In the genomic region with DNA sequence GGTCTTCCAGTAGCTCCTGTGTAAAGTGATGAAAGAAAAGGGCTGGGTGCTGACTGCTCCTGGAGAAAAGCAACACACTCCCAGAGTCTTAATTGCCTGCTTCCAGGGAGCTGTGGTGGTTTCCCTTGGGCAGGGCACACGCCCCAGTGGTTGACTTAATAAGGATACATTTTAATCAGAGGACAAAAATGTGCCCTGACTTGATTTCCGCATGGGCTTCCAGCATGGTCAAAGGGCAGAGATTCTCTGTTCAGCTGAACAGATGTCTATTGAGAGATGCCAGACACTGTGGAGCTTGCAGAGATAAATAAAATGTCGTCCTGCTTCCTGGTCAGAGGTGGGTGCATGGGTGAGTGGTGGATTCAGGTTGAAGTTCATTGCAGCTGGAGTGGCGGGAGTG, we compare ENCODE assay signal across 24 cellular contexts. TPM values are rescaled to one million over a fixed set of nuclear protein-coding genes. Genes with fewer than 3 reads are reported as not detected.
A peak's percentile ranks its signal among the peaks of the same experiment; 100 is the strongest.
DNase-seq lines count a peak whose midpoint lies in the region; ATAC-seq and TF ChIP-seq lines count a peak whose summit lies in the region.
"Had no signal": no experiment of that assay in that cellular context is flagged by ENCODE, and none has a peak within 500 bp of the region (broad histone marks: within the 10 kb centered on the region; RNA-seq: fewer than 3 reads in every experiment).

No MANE protein-coding gene starts in this region.

- no peaks in the 10 kb centered on the region for H3K79me2 ChIP-seq in smooth muscle cell (ENCODE audit: low read depth)

- H3K4me1 Mint-ChIP-seq in MCF 10A (ENCODE audit: insufficient read depth, unreplicated experiment), result peaks cover 24% of the 10 kb centered on the region
- H3K4me1 Mint-ChIP-seq: neural crest cell had no signal

- ATAC-seq in GM21381 (IDR thresholded peaks at IDR 0.05; ENCODE audit: unreplicated experiment), result no peak
- ATAC-seq in GM18520 (IDR thresholded peaks at IDR 0.05; ENCODE audit: unreplicated experiment), result no peak
- ATAC-seq: Right ventricle myocardium inferior had no signal

- H3K36me3 ChIP-seq in sigmoid colon (peaks cover 0 to 12% (median 0%) of the 10 kb centered on the region in 4 donors), smooth muscle cell (ENCODE audit: low read depth) (no peaks in the 10 kb centered on the region)
- H3K36me3 ChIP-seq: prostate gland had no signal

- DNase-seq in LoVo (ENCODE audit: low spot score) (peak; percentile 60), MCF 10A (ENCODE audit: unreplicated experiment) (no peak), islet precursor cell (peak; percentile 23), sigmoid colon (peak; percentile 21), smooth muscle cell (lab: John Stamatoyannopoulos, UW; ENCODE audit: unreplicated experiment) (no peak), NCI-H524 (lab: John Stamatoyannopoulos, UW) (no peak)
- DNase-seq: activated CD4-positive, alpha-beta T cell treated with anti-CD3 and anti-CD28 coated beads, Interleukin-2, amount 50 U/mL, for 48 hours; activated naive CD4-positive, alpha-beta T cell; activated T-cell treated with anti-CD3 and anti-CD28 coated beads for 4 hours; amygdala; caudate nucleus; COR-L47; erythroblast; HFFc6; NCI-H1436; NCI-H2171; NCI-H526 had no signal

- POLR2A ChIA-PET in MCF 10A (lab: Yijun Ruan, JAX), result interaction anchor here (0.7 to 1.1 kb wide), 2 partner anchors 15 to 240 kb away, joined by 3 read pairs; no protein-coding TSS in a partner anchor

- H3K27me3 Mint-ChIP-seq in MCF 10A (ENCODE audit: insufficient read depth, unreplicated experiment), result no peaks in the 10 kb centered on the region

- H2AFZ ChIP-seq in smooth muscle cell (ENCODE audit: low read depth), result no peak overlapping the region

- intact Hi-C loops in MCF 10A (cut with micrococcal nuclease) (no loop called here), sigmoid colon (cut with DNase I) (no loop called here)

- peaks cover 0 to 25% (median 18%) of the 10 kb centered on the region in 4 donors for H3K4me1 ChIP-seq in sigmoid colon
- peaks cover 5% of the 10 kb centered on the region for H3K4me1 ChIP-seq in smooth muscle cell (ENCODE audit: low read depth)
- H3K4me1 ChIP-seq: prostate gland had no signal

- CTCF ChIA-PET in MCF 10A (lab: Yijun Ruan, JAX), result interaction anchor here (0.5 to 11.0 kb wide), 12 partner anchors 10 to 782 kb away, joined by 3 to 174 read pairs (median 4); no protein-coding TSS in a partner anchor

- peaks cover 11% of the 10 kb centered on the region for H3K36me3 Mint-ChIP-seq in MCF 10A (ENCODE audit: insufficient read depth, unreplicated experiment)

- H3K27ac Mint-ChIP-seq in MCF 10A (ENCODE audit: low read depth, unreplicated experiment), result peak overlapping the region; percentile 17
- H3K27ac Mint-ChIP-seq: HFFc6, mesothelial cell of epicardium had no signal

- H4K20me1 ChIP-seq in smooth muscle cell (ENCODE audit: low read depth), result peaks cover 18% of the 10 kb centered on the region

- H3K4me3 Mint-ChIP-seq in MCF 10A (ENCODE audit: unreplicated experiment), result no peak overlapping the region
- H3K4me3 Mint-ChIP-seq: HFFc6, mesothelial cell of epicardium, neural crest cell had no signal

- H3K9me3 Mint-ChIP-seq in MCF 10A (ENCODE audit: unreplicated experiment), result no peaks in the 10 kb centered on the region
- H3K9me3 Mint-ChIP-seq: HFFc6, mesothelial cell of epicardium, neural crest cell had no signal

- H3K27ac ChIP-seq in sigmoid colon (no peak overlapping the region), smooth muscle cell (ENCODE audit: low read depth) (no peak overlapping the region)
- H3K27ac ChIP-seq: dorsolateral prefrontal cortex, prostate gland had no signal

- BruUV-seq in MCF 10A (replicated peaks; lab: Mats Ljungman, UMichigan), result no TSS peak

- 13 to 57% methylated on average over 4 of the region's 4 CpGs for WGBS in sigmoid colon, 2 donors
- 67% methylated on average over 4 of the region's 4 CpGs for WGBS in smooth muscle cell (ENCODE audit: low lambda C conversion rate)

- no peaks in the 10 kb centered on the region for H3K27me3 ChIP-seq in sigmoid colon
- H3K27me3 ChIP-seq in smooth muscle cell (ENCODE audit: low read depth), result no peaks in the 10 kb centered on the region
- H3K27me3 ChIP-seq: dorsolateral prefrontal cortex had no signal

- no peak overlapping the region for H3K9ac ChIP-seq in smooth muscle cell (ENCODE audit: low read depth)

- H3F3A ChIP-seq in smooth muscle cell (ENCODE audit: low read depth), result no peaks in the 10 kb centered on the region

- H3K4me3 ChIP-seq in sigmoid colon (no peak overlapping the region), smooth muscle cell (no peak overlapping the region)
- H3K4me3 ChIP-seq: dorsolateral prefrontal cortex, prostate gland had no signal

- no peak overlapping the region for H3K4me2 ChIP-seq in smooth muscle cell

- no peak for TF ChIP-seq POLR2A in sigmoid colon (IDR thresholded peaks at IDR 0.05)

- TF ChIP-seq EP300 in sigmoid colon (IDR thresholded peaks at IDR 0.05), result no peak

- H3K9me3 ChIP-seq in sigmoid colon (no peaks in the 10 kb centered on the region), smooth muscle cell (replicated peaks; ENCODE audit: low read depth) (no peaks in the 10 kb centered on the region)
- H3K9me3 ChIP-seq: prostate gland had no signal

- TF ChIP-seq CTCF in MCF 10A (IDR thresholded peaks at IDR 0.05; ENCODE audit: unreplicated experiment) (no peak), sigmoid colon (IDR thresholded peaks at IDR 0.05) (no peak), smooth muscle cell (IDR thresholded peaks at IDR 0.05; ENCODE audit: borderline replicate concordance, insufficient read depth, poor library complexity, severe bottlenecking) (no peak)

RNA-seq across cellular contexts. Expression of gene QSOX1, which starts 15.9 kb away (rescaled TPM):
- total RNA-seq in MCF 10A (2022) (309 and 464 TPM in 2 replicates), sigmoid colon (100 to 1,000 TPM in 1 of 4 donors, 10 to 100 TPM in 3; 64.5 to 102 (median 78.9) TPM), smooth muscle cell (71.5 and 74.2 TPM in 2 replicates)
- polyA plus RNA-seq in sigmoid colon (100 to 1,000 TPM in 1 of 3 donors, 10 to 100 TPM in 2; 26.4 to 175 (median 27.7) TPM), smooth muscle cell (75.8 and 91.2 TPM in 2 replicates)

RNA-seq across cellular contexts. Expression of gene LHX4, which starts 59.5 kb away (rescaled TPM):
- 0.07 TPM in 1 of 2 replicates, not detected in the other for total RNA-seq in MCF 10A (2022)
- not detected for total RNA-seq in sigmoid colon
- polyA plus RNA-seq in sigmoid colon, result under 1 TPM; 0.44 to 0.92 (median 0.60) TPM
- total RNA-seq in smooth muscle cell, result not detected in 2 replicates
- 0.39 TPM in 1 of 2 replicates, not detected in the other for polyA plus RNA-seq in smooth muscle cell
- total RNA-seq: prostate gland, Right ventricle myocardium inferior had no signal

Comparison
In these comparisons a context has a peak if more than half of its experiments do, and no peak if none do; other contexts are left out.
1. DNase-seq: peak in LoVo (single experiment), islet precursor cell (single experiment) and sigmoid colon (single experiment); none in MCF 10A (single experiment), smooth muscle cell (single experiment) and NCI-H524 (0 of 2).